ENCODE assay signal across 15 cellular contexts in genomic region chrX:155766321-155766720, GRCh38.
A peak's percentile ranks its signal among the peaks of the same experiment; 100 is the strongest.
DNase-seq lines count a peak whose midpoint lies in the region; ATAC-seq and TF ChIP-seq lines count a peak whose summit lies in the region.
"Had no signal": no experiment of that assay in that cellular context is flagged by ENCODE, and none has a peak within 500 bp of the region (broad histone marks: within the 10 kb centered on the region; RNA-seq: fewer than 3 reads in every experiment).

No MANE protein-coding gene starts in this region.

- no peak overlapping the region for H2AFZ ChIP-seq in ACC112 (ENCODE audit: low read length, unreplicated experiment)

- H3K4me3 ChIP-seq in ACC112 (ENCODE audit: low read depth, low read length) = peak overlapping the region; percentile 79
- H3K4me3 ChIP-seq in HUES6 (ENCODE audit: low read depth, low read length) = peak overlapping the region; percentile 86; the same call in 1 of the 2 replicates
- peak overlapping the region in 40 of 59 donors; percentile 30 to 66 (median 53) for H3K4me3 ChIP-seq in dorsolateral prefrontal cortex

- no peaks in the 10 kb centered on the region for H3K79me2 ChIP-seq in ACC112 (ENCODE audit: control insufficient read depth, insufficient read depth, low read length, unreplicated experiment)

- intact Hi-C loops in dorsolateral prefrontal cortex (cut with DNase I) = no loop called here
- intact Hi-C loops in CD14-positive monocyte (cut with micrococcal nuclease) = no loop called here

- TF ChIP-seq CTCF in dorsolateral prefrontal cortex (IDR thresholded peaks at IDR 0.05 in 54 of 56, conservative IDR thresholded peaks at IDR 0.05 in 2 of 56; ENCODE audit: low read depth in 1 of 56, partially characterized antibody in 56 of 56) = no peak
- no peak for TF ChIP-seq CTCF in neural crest cell (conservative IDR thresholded peaks at IDR 0.05)
- TF ChIP-seq CTCF in CD14-positive monocyte (IDR thresholded peaks at IDR 0.05) = no peak

- H3K9ac ChIP-seq in HUES6 (ENCODE audit: low read length) = no peak overlapping the region

- TF ChIP-seq POLR2A in GM18505 (IDR thresholded peaks at IDR 0.05; ENCODE audit: borderline replicate concordance, extremely low read depth, insufficient read depth, insufficient read length) = no peak

- H3K9me3 ChIP-seq in HUES6 (ENCODE audit: control insufficient read depth, insufficient read depth, low read depth, low read length) = peaks cover 5% of the 10 kb centered on the region; the same call in 1 of the 2 replicates

- H3K27me3 ChIP-seq in ACC112 (ENCODE audit: insufficient read depth, low read length) (no peaks in the 10 kb centered on the region), HUES6 (ENCODE audit: control insufficient read depth, insufficient read depth, low read length) (no peaks in the 10 kb centered on the region; the same call in 1 of the 2 replicates), dorsolateral prefrontal cortex (peaks cover 0 to 47% (median 4%) of the 10 kb centered on the region in 45 donors)

- peaks cover 19% of the 10 kb centered on the region for H3K4me1 Mint-ChIP-seq in neural crest cell
- H3K4me1 Mint-ChIP-seq in CD14-positive monocyte = peaks cover 16% of the 10 kb centered on the region

- H3K36me3 ChIP-seq in ACC112 (ENCODE audit: insufficient read depth, low read length) (no peaks in the 10 kb centered on the region), HUES6 (ENCODE audit: control insufficient read depth, insufficient read depth, low read length) (no peaks in the 10 kb centered on the region)

- no peaks in the 10 kb centered on the region for H3K4me1 ChIP-seq in ACC112 (ENCODE audit: control insufficient read depth, insufficient read depth, low read length, unreplicated experiment)
- peaks cover 38% of the 10 kb centered on the region for H3K4me1 ChIP-seq in HUES6 (ENCODE audit: control insufficient read depth, insufficient read depth, low read length)

- DNase-seq in dorsolateral prefrontal cortex (no peak), neural crest cell (ENCODE audit: low read depth, low spot score) (no peak), CD14-positive monocyte (ENCODE audit: low spot score) (no peak)
- DNase-seq: activated CD4-positive, alpha-beta T cell treated with anti-CD3 and anti-CD28 coated beads, Interleukin-2, amount 50 U/mL, for 4 hours; activated effector memory CD4-positive, alpha-beta T cell treated with anti-CD3 and anti-CD28 coated beads, Interleukin-2, amount 50 U/mL, for 16 hours; NCI-H1417 treated with DMSO at 0.1 percent for 48 hours; posterior cingulate gyrus; stimulated activated CD4-positive, alpha-beta T cell treated with anti-CD3 and anti-CD28 coated beads, Interleukin-4, amount 100 ng/mL, for 1 hour; T-helper 9 cell had no signal

- no peak for ATAC-seq in GM18505 (IDR thresholded peaks at IDR 0.05; ENCODE audit: unreplicated experiment)
- no peak for ATAC-seq in GM19397 (IDR thresholded peaks at IDR 0.05; ENCODE audit: unreplicated experiment)
- no peak for ATAC-seq in GM18519 (IDR thresholded peaks at IDR 0.05; ENCODE audit: low FRiP score, unreplicated experiment)
- ATAC-seq: stimulated activated effector memory CD8-positive, alpha-beta T cell treated with anti-CD3 and anti-CD28 coated beads, Interleukin-12 subunit alpha, Interleukin-12 subunit beta, amount 100 ng/mL, for 72 hours had no signal

- H3K4me3 Mint-ChIP-seq in neural crest cell (peak overlapping the region; percentile 94), CD14-positive monocyte (no peak overlapping the region)

- H3K27ac ChIP-seq in ACC112 (ENCODE audit: low read depth, low read length) = 0 out of 2 replicates have a peak overlapping the region, but pooled peaks have one; percentile 2
- no peak overlapping the region for H3K27ac ChIP-seq in HUES6 (ENCODE audit: low read depth, low read length)
- peak overlapping the region in 15 of 59 donors; percentile 15 to 69 (median 39) for H3K27ac ChIP-seq in dorsolateral prefrontal cortex

- no peak overlapping the region for H3K27ac Mint-ChIP-seq in neural crest cell (ENCODE audit: unreplicated experiment)
- no peak overlapping the region for H3K27ac Mint-ChIP-seq in CD14-positive monocyte

- H3K36me3 Mint-ChIP-seq in neural crest cell (ENCODE audit: low read depth) = no peaks in the 10 kb centered on the region
- H3K36me3 Mint-ChIP-seq in CD14-positive monocyte = no peaks in the 10 kb centered on the region
- H3K36me3 Mint-ChIP-seq: stimulated activated effector memory CD8-positive, alpha-beta T cell treated with anti-CD3 and anti-CD28 coated beads, Interleukin-12 subunit alpha, Interleukin-12 subunit beta, amount 100 ng/mL, for 72 hours had no signal

- no peaks in the 10 kb centered on the region for H3K27me3 Mint-ChIP-seq in neural crest cell (ENCODE audit: low read depth)
- H3K27me3 Mint-ChIP-seq in CD14-positive monocyte (ENCODE audit: low read depth in 3 of 3) = peaks cover 0 to 2% (median 2%) of the 10 kb centered on the region in 3 donors

- H3K9me3 Mint-ChIP-seq in neural crest cell (peaks cover 5% of the 10 kb centered on the region), CD14-positive monocyte (peaks cover 0 to 3% (median 0%) of the 10 kb centered on the region in 7 donors)
